In the genomic region with DNA sequence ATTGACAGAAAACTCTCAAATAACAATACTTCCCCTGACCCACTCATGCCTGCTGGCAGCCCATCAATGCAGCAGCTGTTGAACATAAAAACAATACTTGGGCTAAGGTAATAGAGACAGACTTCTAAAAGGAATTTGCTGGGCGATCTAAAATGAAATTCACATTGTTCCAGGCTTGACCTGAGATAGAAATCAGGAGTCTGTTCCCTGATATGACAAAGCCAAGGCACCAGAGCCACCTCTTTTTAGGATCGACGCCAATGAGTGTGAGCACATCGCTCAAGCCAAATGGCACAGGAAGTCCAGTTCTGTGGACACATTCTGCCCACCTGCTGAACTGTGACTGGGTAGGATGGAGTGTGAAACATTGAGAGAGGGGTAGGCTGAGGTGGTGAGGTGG, we compare ENCODE assay signal across 1 cellular context.
TF ChIP-seq lines count a peak whose summit lies in the region.

No MANE protein-coding gene starts in this region.

TF ChIP-seq in GM12878, 131 proteins besides CTCF, POLR2A, EP300 and RAD21:
- TF ChIP-seq ZNF274 (IDR thresholded peaks at IDR 0.05; ENCODE audit: insufficient read depth, insufficient read length): no peak
- no peak for TF ChIP-seq ZNF384 (IDR thresholded peaks at IDR 0.05; ENCODE audit: borderline replicate concordance, low read depth, low read length)
- no peak for TF ChIP-seq RB1 (IDR thresholded peaks at IDR 0.05; ENCODE audit: borderline replicate concordance)
- TF ChIP-seq POLR2AphosphoS5 (IDR thresholded peaks at IDR 0.05; ENCODE audit: low read length): no peak
- TF ChIP-seq PAX5 (IDR thresholded peaks at IDR 0.05; ENCODE audit: borderline replicate concordance, low read depth, low read length): no peak
- no peak for TF ChIP-seq GABPA (IDR thresholded peaks at IDR 0.05; ENCODE audit: low read depth)
- TF ChIP-seq, protein P1, sequence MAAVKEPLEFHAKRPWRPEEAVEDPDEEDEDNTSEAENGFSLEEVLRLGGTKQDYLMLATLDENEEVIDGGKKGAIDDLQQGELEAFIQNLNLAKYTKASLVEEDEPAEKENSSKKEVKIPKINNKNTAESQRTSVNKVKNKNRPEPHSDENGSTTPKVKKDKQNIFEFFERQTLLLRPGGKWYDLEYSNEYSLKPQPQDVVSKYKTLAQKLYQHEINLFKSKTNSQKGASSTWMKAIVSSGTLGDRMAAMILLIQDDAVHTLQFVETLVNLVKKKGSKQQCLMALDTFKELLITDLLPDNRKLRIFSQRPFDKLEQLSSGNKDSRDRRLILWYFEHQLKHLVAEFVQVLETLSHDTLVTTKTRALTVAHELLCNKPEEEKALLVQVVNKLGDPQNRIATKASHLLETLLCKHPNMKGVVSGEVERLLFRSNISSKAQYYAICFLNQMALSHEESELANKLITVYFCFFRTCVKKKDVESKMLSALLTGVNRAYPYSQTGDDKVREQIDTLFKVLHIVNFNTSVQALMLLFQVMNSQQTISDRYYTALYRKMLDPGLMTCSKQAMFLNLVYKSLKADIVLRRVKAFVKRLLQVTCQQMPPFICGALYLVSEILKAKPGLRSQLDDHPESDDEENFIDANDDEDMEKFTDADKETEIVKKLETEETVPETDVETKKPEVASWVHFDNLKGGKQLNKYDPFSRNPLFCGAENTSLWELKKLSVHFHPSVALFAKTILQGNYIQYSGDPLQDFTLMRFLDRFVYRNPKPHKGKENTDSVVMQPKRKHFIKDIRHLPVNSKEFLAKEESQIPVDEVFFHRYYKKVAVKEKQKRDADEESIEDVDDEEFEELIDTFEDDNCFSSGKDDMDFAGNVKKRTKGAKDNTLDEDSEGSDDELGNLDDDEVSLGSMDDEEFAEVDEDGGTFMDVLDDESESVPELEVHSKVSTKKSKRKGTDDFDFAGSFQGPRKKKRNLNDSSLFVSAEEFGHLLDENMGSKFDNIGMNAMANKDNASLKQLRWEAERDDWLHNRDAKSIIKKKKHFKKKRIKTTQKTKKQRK (IDR thresholded peaks at IDR 0.05; ENCODE audit: low read depth, low read length): no peak
- TF ChIP-seq, protein P2, sequence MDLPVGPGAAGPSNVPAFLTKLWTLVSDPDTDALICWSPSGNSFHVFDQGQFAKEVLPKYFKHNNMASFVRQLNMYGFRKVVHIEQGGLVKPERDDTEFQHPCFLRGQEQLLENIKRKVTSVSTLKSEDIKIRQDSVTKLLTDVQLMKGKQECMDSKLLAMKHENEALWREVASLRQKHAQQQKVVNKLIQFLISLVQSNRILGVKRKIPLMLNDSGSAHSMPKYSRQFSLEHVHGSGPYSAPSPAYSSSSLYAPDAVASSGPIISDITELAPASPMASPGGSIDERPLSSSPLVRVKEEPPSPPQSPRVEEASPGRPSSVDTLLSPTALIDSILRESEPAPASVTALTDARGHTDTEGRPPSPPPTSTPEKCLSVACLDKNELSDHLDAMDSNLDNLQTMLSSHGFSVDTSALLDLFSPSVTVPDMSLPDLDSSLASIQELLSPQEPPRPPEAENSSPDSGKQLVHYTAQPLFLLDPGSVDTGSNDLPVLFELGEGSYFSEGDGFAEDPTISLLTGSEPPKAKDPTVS (IDR thresholded peaks at IDR 0.05; ENCODE audit: low read depth, low read length): no peak
- TF ChIP-seq ZNF217 (IDR thresholded peaks at IDR 0.05): no peak
- TF ChIP-seq YBX1 (IDR thresholded peaks at IDR 0.05): no peak
- TF ChIP-seq BMI1 (IDR thresholded peaks at IDR 0.05; ENCODE audit: borderline replicate concordance): no peak
- TF ChIP-seq, protein P3, sequence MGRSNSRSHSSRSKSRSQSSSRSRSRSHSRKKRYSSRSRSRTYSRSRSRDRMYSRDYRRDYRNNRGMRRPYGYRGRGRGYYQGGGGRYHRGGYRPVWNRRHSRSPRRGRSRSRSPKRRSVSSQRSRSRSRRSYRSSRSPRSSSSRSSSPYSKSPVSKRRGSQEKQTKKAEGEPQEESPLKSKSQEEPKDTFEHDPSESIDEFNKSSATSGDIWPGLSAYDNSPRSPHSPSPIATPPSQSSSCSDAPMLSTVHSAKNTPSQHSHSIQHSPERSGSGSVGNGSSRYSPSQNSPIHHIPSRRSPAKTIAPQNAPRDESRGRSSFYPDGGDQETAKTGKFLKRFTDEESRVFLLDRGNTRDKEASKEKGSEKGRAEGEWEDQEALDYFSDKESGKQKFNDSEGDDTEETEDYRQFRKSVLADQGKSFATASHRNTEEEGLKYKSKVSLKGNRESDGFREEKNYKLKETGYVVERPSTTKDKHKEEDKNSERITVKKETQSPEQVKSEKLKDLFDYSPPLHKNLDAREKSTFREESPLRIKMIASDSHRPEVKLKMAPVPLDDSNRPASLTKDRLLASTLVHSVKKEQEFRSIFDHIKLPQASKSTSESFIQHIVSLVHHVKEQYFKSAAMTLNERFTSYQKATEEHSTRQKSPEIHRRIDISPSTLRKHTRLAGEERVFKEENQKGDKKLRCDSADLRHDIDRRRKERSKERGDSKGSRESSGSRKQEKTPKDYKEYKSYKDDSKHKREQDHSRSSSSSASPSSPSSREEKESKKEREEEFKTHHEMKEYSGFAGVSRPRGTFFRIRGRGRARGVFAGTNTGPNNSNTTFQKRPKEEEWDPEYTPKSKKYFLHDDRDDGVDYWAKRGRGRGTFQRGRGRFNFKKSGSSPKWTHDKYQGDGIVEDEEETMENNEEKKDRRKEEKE (IDR thresholded peaks at IDR 0.05): no peak
- no peak for TF ChIP-seq EGR1 (IDR thresholded peaks at IDR 0.05; ENCODE audit: borderline replicate concordance in 1 of 2, low read depth in 2 of 2, low read length in 2 of 2)
- no peak for TF ChIP-seq ATF7 (IDR thresholded peaks at IDR 0.05; ENCODE audit: low read depth)
- TF ChIP-seq GATAD2B (conservative IDR thresholded peaks at IDR 0.05; ENCODE audit: low read depth): no peak
- TF ChIP-seq RCOR1 (conservative IDR thresholded peaks at IDR 0.05; ENCODE audit: low read depth, low read length): no peak
- TF ChIP-seq NR2F1 (conservative IDR thresholded peaks at IDR 0.05): no peak
